In genomic region chr5:90612930-90613329, GRCh38 we compare ENCODE assay signal across 13 cellular contexts. TPM values are rescaled to one million over a fixed set of nuclear protein-coding genes. Genes with fewer than 3 reads are reported as not detected.
DNase-seq lines count a peak whose midpoint lies in the region; ATAC-seq and TF ChIP-seq lines count a peak whose summit lies in the region.
"Had no signal": no experiment of that assay in that cellular context is flagged by ENCODE, and none has a peak within 500 bp of the region (broad histone marks: within the 10 kb centered on the region; RNA-seq: fewer than 3 reads in every experiment).

No MANE protein-coding gene starts in this region.

- no peaks in the 10 kb centered on the region for H3K9me3 ChIP-seq in neural progenitor cell (ENCODE audit: low read depth)
- no peaks in the 10 kb centered on the region for H3K9me3 ChIP-seq in CD4-positive, alpha-beta T cell (ENCODE audit: control insufficient read depth, low read length)

- H3K36me3 Mint-ChIP-seq in neural progenitor cell = peaks cover 22% of the 10 kb centered on the region
- no peaks in the 10 kb centered on the region for H3K36me3 Mint-ChIP-seq in CD4-positive, alpha-beta T cell (ENCODE audit: low read depth)

- no peak overlapping the region for H3K4me3 ChIP-seq in neural progenitor cell
- H3K4me3 ChIP-seq: SK-N-MC had no signal

- intact Hi-C loops in CD4-positive, alpha-beta T cell (cut with DNase I, micrococcal nuclease) = no loop called here
- intact Hi-C loops in posterior cingulate gyrus (cut with DNase I) = no loop called here

- H3K4me3 Mint-ChIP-seq in neural progenitor cell = no peak overlapping the region
- no peak overlapping the region for H3K4me3 Mint-ChIP-seq in CD4-positive, alpha-beta T cell
- H3K4me3 Mint-ChIP-seq: HFFc6 had no signal

- no peak overlapping the region for H2AFZ ChIP-seq in neural progenitor cell (replicated peaks)

- peaks cover 21% of the 10 kb centered on the region for H3K4me1 Mint-ChIP-seq in neural progenitor cell
- no peaks in the 10 kb centered on the region for H3K4me1 Mint-ChIP-seq in CD4-positive, alpha-beta T cell (ENCODE audit: low read depth)

- H3K27me3 ChIP-seq in neural progenitor cell = no peaks in the 10 kb centered on the region
- H3K27me3 ChIP-seq in CD4-positive, alpha-beta T cell (ENCODE audit: control insufficient read depth, insufficient read depth, low read length) = no peaks in the 10 kb centered on the region

- peak overlapping the region; percentile 37 for H3K27ac Mint-ChIP-seq in neural progenitor cell
- no peak overlapping the region for H3K27ac Mint-ChIP-seq in CD4-positive, alpha-beta T cell
- H3K27ac Mint-ChIP-seq: HFFc6 had no signal

- CTCF ChIA-PET in CD4-positive, alpha-beta T cell (lab: Charles Lee) = interaction anchor here (1.2 kb wide), 1 partner anchor 23 kb away, joined by 4 read pairs; no protein-coding TSS in a partner anchor

- H3K79me2 ChIP-seq in neural progenitor cell (ENCODE audit: low read depth) = peaks cover 67% of the 10 kb centered on the region

- H3K36me3 ChIP-seq in neural progenitor cell = peaks cover 4% of the 10 kb centered on the region

- POLR2A ChIA-PET in CD4-positive, alpha-beta T cell (lab: Charles Lee) = no interaction called here

- peak; percentile 94 for ATAC-seq in HG02588 (IDR thresholded peaks at IDR 0.05; ENCODE audit: unreplicated experiment)
- ATAC-seq in HG03439 (IDR thresholded peaks at IDR 0.05; ENCODE audit: unreplicated experiment) = peak; percentile 94
- ATAC-seq in CD4-positive, alpha-beta T cell (ENCODE audit: poor library complexity) = no peak
- ATAC-seq: left ventricle myocardium superior had no signal

- H3K9ac ChIP-seq in neural progenitor cell = no peak overlapping the region

- no peaks in the 10 kb centered on the region for H3K27me3 Mint-ChIP-seq in neural progenitor cell (ENCODE audit: insufficient read depth, low read depth)
- H3K27me3 Mint-ChIP-seq in CD4-positive, alpha-beta T cell = peaks cover 12% of the 10 kb centered on the region

- peaks cover 9% of the 10 kb centered on the region for H3F3A ChIP-seq in neural progenitor cell (ENCODE audit: low read depth)

- H3K4me2 ChIP-seq in neural progenitor cell = no peak overlapping the region

- DNase-seq in GM19238 (ENCODE audit: insufficient read length, low spot score) = peak; percentile 7
- no peak for DNase-seq in neural progenitor cell (ENCODE audit: low spot score)
- no peak for DNase-seq in epidermal melanocyte (ENCODE audit: insufficient read length, low spot score)
- no peak for DNase-seq in NCI-H510A (lab: John Stamatoyannopoulos, UW)
- DNase-seq in CD4-positive, alpha-beta T cell = no peak
- no peak for DNase-seq in posterior cingulate gyrus
- DNase-seq: DMS 273 treated with DMSO at 0.1 percent for 48 hours, HFFc6, left ventricle myocardium superior, NCI-H2171 treated with DMSO at 0.1 percent for 48 hours had no signal

- H4K20me1 ChIP-seq in neural progenitor cell (ENCODE audit: low read depth) = peaks cover 13% of the 10 kb centered on the region

- H3K27ac ChIP-seq in neural progenitor cell = peak overlapping the region; percentile 16
- no peak overlapping the region for H3K27ac ChIP-seq in CD4-positive, alpha-beta T cell (ENCODE audit: low read depth, low read length)
- H3K27ac ChIP-seq: SK-N-MC had no signal

- peaks cover 3% of the 10 kb centered on the region for H3K4me1 ChIP-seq in neural progenitor cell

- peaks cover 4% of the 10 kb centered on the region for H3K9me3 Mint-ChIP-seq in neural progenitor cell
- no peaks in the 10 kb centered on the region for H3K9me3 Mint-ChIP-seq in CD4-positive, alpha-beta T cell
- H3K9me3 Mint-ChIP-seq: HFFc6 had no signal

- TF ChIP-seq CTCF in neural progenitor cell (IDR thresholded peaks at IDR 0.05) = no peak
- TF ChIP-seq CTCF in CD4-positive, alpha-beta T cell (IDR thresholded peaks at IDR 0.05) = no peak

RNA-seq across cellular contexts. Expression of gene ADGRV1, which starts 54.3 kb away (rescaled TPM):
- 127 and 151 TPM in 2 replicates for total RNA-seq in neural progenitor cell (ENCODE audit: low replicate concordance)
- 1 to 10 TPM in 1 of 2 experiments, under 1 TPM in 1; 0.81 to 1.2 TPM for total RNA-seq in CD4-positive, alpha-beta T cell
- total RNA-seq: HFFc6, left ventricle myocardium superior had no signal

Comparison
In these comparisons a context has a peak if more than half of its experiments do, and no peak if none do; other contexts are left out.
1. RNA of gene ADGRV1, which starts 54.3 kb away (total RNA-seq): 127 to 151 TPM in neural progenitor cell; 0.81 to 1.2 TPM in CD4-positive, alpha-beta T cell; every median in the first group is over 10 times any median in the second.